In genomic region chr6:30914854-30915590, GRCh38 we compare ENCODE assay signal across 7 cellular contexts. TPM values are rescaled to one million over a fixed set of nuclear protein-coding genes. Genes with fewer than 3 reads are reported as not detected.
DNase-seq lines count a peak whose midpoint lies in the region; ATAC-seq and TF ChIP-seq lines count a peak whose summit lies in the region.
"Had no signal": no experiment of that assay in that cellular context is flagged by ENCODE, and none has a peak within 500 bp of the region (broad histone marks: within the 10 kb centered on the region; RNA-seq: fewer than 3 reads in every experiment).

No MANE protein-coding gene starts in this region.

- DNase-seq in HFFc6 = no peak
- DNase-seq in astrocyte of the cerebellum (ENCODE audit: low read depth) = no peak
- peak in 4 of 9 donors; percentile 1 to 7 (median 2) for DNase-seq in naive thymus-derived CD4-positive, alpha-beta T cell
- DNase-seq in NCI-H2107 treated with DMSO at 0.1 percent for 48 hours (lab: John Stamatoyannopoulos, UW; ENCODE audit: unreplicated experiment) = no peak
- DNase-seq in D341Med (ENCODE audit: low spot score) = no peak

- H3K4me1 Mint-ChIP-seq in HFFc6 (ENCODE audit: low read depth) = peaks cover 27% of the 10 kb centered on the region
- H3K4me1 Mint-ChIP-seq in naive thymus-derived CD4-positive, alpha-beta T cell = peaks cover 22 to 45% (median 36%) of the 10 kb centered on the region in 7 donors

- in situ Hi-C loops in astrocyte of the cerebellum (cut with HindIII; ENCODE audit: low sequenced_read_pairs) = loop anchor here (5.0 kb wide), 1 partner anchor 157 kb away; no protein-coding TSS in a partner anchor

- H3K4me3 ChIP-seq in astrocyte of the cerebellum (ENCODE audit: low read depth, low read length) = peak overlapping the region; percentile 55
- peak overlapping the region; percentile 64 for H3K4me3 ChIP-seq in naive thymus-derived CD4-positive, alpha-beta T cell (ENCODE audit: low read length)

- H3K27ac Mint-ChIP-seq in HFFc6 = peak overlapping the region; percentile 88
- H3K27ac Mint-ChIP-seq in naive thymus-derived CD4-positive, alpha-beta T cell = peak overlapping the region; percentile 81 to 93 (median 89)

- no peaks in the 10 kb centered on the region for H3K27me3 Mint-ChIP-seq in HFFc6 (ENCODE audit: insufficient read depth)
- H3K27me3 Mint-ChIP-seq in naive thymus-derived CD4-positive, alpha-beta T cell = no peaks in the 10 kb centered on the region

- intact Hi-C loops in naive thymus-derived CD4-positive, alpha-beta T cell (cut with micrococcal nuclease) = loop anchor here (1.0 to 2.0 kb wide), 11 partner anchors 29 to 244 kb away; partner anchors contain the start of genes DDR1 (in 1 of the 2) and TCF19 (in 1 of the 2)

- peak overlapping the region; percentile 78 for H3K27ac ChIP-seq in naive thymus-derived CD4-positive, alpha-beta T cell (ENCODE audit: low read depth, low read length)

- no peaks in the 10 kb centered on the region for H3K9me3 Mint-ChIP-seq in HFFc6
- no peaks in the 10 kb centered on the region for H3K9me3 Mint-ChIP-seq in naive thymus-derived CD4-positive, alpha-beta T cell

- TF ChIP-seq CTCF in HFFc6 (IDR thresholded peaks at IDR 0.05) = no peak
- TF ChIP-seq CTCF in astrocyte of the cerebellum (IDR thresholded peaks at IDR 0.05; ENCODE audit: low read depth, low read length, missing control alignments) = no peak

- H3K9me3 ChIP-seq in naive thymus-derived CD4-positive, alpha-beta T cell (ENCODE audit: control insufficient read depth in 2 of 3, low read length in 3 of 3) = no peaks in the 10 kb centered on the region

- H3K4me1 ChIP-seq in naive thymus-derived CD4-positive, alpha-beta T cell (ENCODE audit: control insufficient read depth in 2 of 2, insufficient read depth in 2 of 2, low read length in 2 of 2) = peaks cover 13 to 17% of the 10 kb centered on the region in 2 donors

- CTCF ChIA-PET in naive thymus-derived CD4-positive, alpha-beta T cell (lab: Charles Lee) = interaction anchor here (0.6 to 4.2 kb wide), 14 partner anchors 36 to 1271 kb away, joined by 3 to 28 read pairs (median 3); partner anchors contain the start of gene PSORS1C1

- POLR2A ChIA-PET in naive thymus-derived CD4-positive, alpha-beta T cell (lab: Charles Lee) = interaction anchor here (0.8 to 1.6 kb wide), 3 partner anchors 8 to 172 kb away, joined by 4 to 5 read pairs (median 5); no protein-coding TSS in a partner anchor

- H3K36me3 ChIP-seq in naive thymus-derived CD4-positive, alpha-beta T cell (ENCODE audit: control insufficient read depth in 2 of 3, insufficient read depth in 3 of 3, low read length in 3 of 3) = peaks cover 0 to 47% (median 0%) of the 10 kb centered on the region in 3 experiments

- no peak for ATAC-seq in naive thymus-derived CD4-positive, alpha-beta T cell
- ATAC-seq in HG02973 (IDR thresholded peaks at IDR 0.05; ENCODE audit: unreplicated experiment) = no peak

- peaks cover 11% of the 10 kb centered on the region for H3K36me3 Mint-ChIP-seq in HFFc6 (ENCODE audit: low read depth)
- H3K36me3 Mint-ChIP-seq in naive thymus-derived CD4-positive, alpha-beta T cell = peaks cover 12 to 42% (median 13%) of the 10 kb centered on the region in 5 donors

- peak overlapping the region; percentile 87 for H3K4me3 Mint-ChIP-seq in HFFc6
- peak overlapping the region; percentile 87 to 96 (median 92) for H3K4me3 Mint-ChIP-seq in naive thymus-derived CD4-positive, alpha-beta T cell

- no peaks in the 10 kb centered on the region for H3K27me3 ChIP-seq in naive thymus-derived CD4-positive, alpha-beta T cell (ENCODE audit: control insufficient read depth in 2 of 2, insufficient read depth in 2 of 2, low read length in 2 of 2)

RNA-seq across cellular contexts. Expression of gene VARS2, which starts 1.0 kb away (rescaled TPM):
- 10 to 100 TPM; 15.3 to 18.4 (median 16.9) TPM for total RNA-seq in HFFc6 (2021; fragmentation: NEBNext Ultra II Directional; extraction: Animal tissue kit (Norgen Biotek cat#: 25700))
- total RNA-seq in naive thymus-derived CD4-positive, alpha-beta T cell = 10 to 100 TPM; 22.2 to 47.3 (median 37.9) TPM
- polyA plus RNA-seq in naive thymus-derived CD4-positive, alpha-beta T cell = 10 to 100 TPM; 17.1 to 18.9 TPM

RNA-seq across cellular contexts. Expression of gene GTF2H4, which starts 7.0 kb away (rescaled TPM):
- 10 to 100 TPM; 23.9 to 27.1 (median 26.5) TPM for total RNA-seq in HFFc6 (2021; fragmentation: NEBNext Ultra II Directional; extraction: Animal tissue kit (Norgen Biotek cat#: 25700))
- total RNA-seq in naive thymus-derived CD4-positive, alpha-beta T cell = 10 to 100 TPM; 18.8 to 42.3 (median 32.2) TPM
- polyA plus RNA-seq in naive thymus-derived CD4-positive, alpha-beta T cell = 10 to 100 TPM in 1 of 2 donors, 1 to 10 TPM in 1; 8.0 to 12.1 TPM

RNA-seq across cellular contexts. Expression of gene SFTA2, which starts 16.9 kb away (rescaled TPM):
- not detected for total RNA-seq in HFFc6 (2021; fragmentation: NEBNext Ultra II Directional; extraction: Animal tissue kit (Norgen Biotek cat#: 25700))
- not detected for total RNA-seq in naive thymus-derived CD4-positive, alpha-beta T cell
- polyA plus RNA-seq in naive thymus-derived CD4-positive, alpha-beta T cell = under 1 TPM in 1 of 2 donors, not detected in 1; 0.34 TPM
- total RNA-seq: T-helper 2 cell treated with Interferon-gamma antibody and Interleukin-4, amounts not matched to agents 100 ng/mL and 5 ng/mL, for 36 hours had no signal

RNA-seq across cellular contexts. Expression of gene MUCL3, which starts 25.8 kb away (rescaled TPM):
- not detected for total RNA-seq in HFFc6 (2021; fragmentation: NEBNext Ultra II Directional; extraction: Animal tissue kit (Norgen Biotek cat#: 25700))
- not detected for total RNA-seq in naive thymus-derived CD4-positive, alpha-beta T cell
- not detected for polyA plus RNA-seq in naive thymus-derived CD4-positive, alpha-beta T cell
- total RNA-seq: T-helper 2 cell treated with Interferon-gamma antibody and Interleukin-4, amounts not matched to agents 100 ng/mL and 5 ng/mL, for 36 hours had no signal

RNA-seq across cellular contexts. Expression of gene DDR1, which starts 30.7 kb away (rescaled TPM):
- total RNA-seq in HFFc6 (2021; fragmentation: NEBNext Ultra II Directional; extraction: Animal tissue kit (Norgen Biotek cat#: 25700)) = 10 to 100 TPM; 28.0 to 42.5 (median 31.6) TPM
- total RNA-seq in naive thymus-derived CD4-positive, alpha-beta T cell = 10 to 100 TPM; 13.7 to 23.8 (median 18.6) TPM
- 1 to 10 TPM; 1.8 to 8.6 TPM for polyA plus RNA-seq in naive thymus-derived CD4-positive, alpha-beta T cell
